ENCODE assay signal across 8 cellular contexts in the genomic region with DNA sequence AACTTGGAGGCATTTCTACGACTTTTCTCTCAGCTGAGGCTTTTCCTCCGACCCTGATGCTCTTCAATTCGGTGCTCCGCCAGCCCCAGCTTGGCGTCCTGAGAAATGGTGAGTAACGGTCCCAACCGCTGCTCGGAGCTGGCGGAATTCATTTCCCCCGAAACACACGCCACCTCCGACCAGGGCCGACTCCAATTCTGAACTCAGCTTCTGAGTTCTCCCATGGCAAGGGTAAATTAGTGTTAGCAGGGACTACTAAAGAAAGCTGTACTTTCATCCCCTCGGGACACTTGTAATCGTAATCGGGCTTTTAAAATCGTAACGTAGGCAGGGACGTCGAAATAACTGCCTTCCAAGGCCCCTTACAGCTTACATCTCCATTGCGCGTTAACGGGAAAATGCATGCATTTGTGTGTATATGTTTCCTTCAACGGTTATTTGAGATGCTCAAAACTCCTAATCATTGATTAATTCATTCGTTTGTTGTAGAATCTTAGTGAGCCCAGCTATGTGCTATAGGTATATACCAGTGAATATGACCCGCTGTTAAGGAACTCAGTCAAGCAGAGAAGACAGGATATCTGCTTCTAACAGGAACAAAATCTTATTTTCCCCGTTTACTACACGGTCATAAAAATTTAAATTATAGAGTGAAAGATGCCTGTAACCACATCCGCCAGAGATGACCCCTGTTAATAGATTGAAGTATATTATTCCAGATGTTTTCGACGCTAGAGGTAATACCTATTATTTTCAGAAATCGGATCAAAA. TPM values are rescaled to one million over a fixed set of nuclear protein-coding genes. Genes with fewer than 3 reads are reported as not detected.
A peak's percentile ranks its signal among the peaks of the same experiment; 100 is the strongest.
DNase-seq lines count a peak whose midpoint lies in the region; ATAC-seq, FAIRE-seq and TF ChIP-seq lines count a peak whose summit lies in the region.

No MANE protein-coding gene starts in this region.

- no peaks in the 10 kb centered on the region for H3K36me3 ChIP-seq in suprapubic skin

- H3K4me3 ChIP-seq in AG10803 (ENCODE audit: low read length) (peak overlapping the region; percentile 91), WI38 (ENCODE audit: low read depth, low read length) (peak overlapping the region; percentile 71), iPS-18c (ENCODE audit: insufficient read depth, low read depth, low read length) (peak overlapping the region; percentile 60), suprapubic skin (peak overlapping the region; percentile 70)

- peaks cover 39% of the 10 kb centered on the region for H3K4me1 ChIP-seq in suprapubic skin

- WGBS in suprapubic skin, result under 1% methylated on average over 30 of the region's 32 CpGs

- H3K27ac ChIP-seq in suprapubic skin, result peak overlapping the region; percentile 85

- no peak for TF ChIP-seq EP300 in suprapubic skin (IDR thresholded peaks at IDR 0.05)

- no peaks in the 10 kb centered on the region for H3K9me3 ChIP-seq in iPS-18c (ENCODE audit: control insufficient read depth, insufficient read depth, low read length)
- H3K9me3 ChIP-seq in suprapubic skin, result no peaks in the 10 kb centered on the region

- DNase-seq in AG10803 (ENCODE audit: low read depth) (no peak), suprapubic skin (ENCODE audit: low spot score in 2 of 2) (no peak), HTR-8/SVneo (ENCODE audit: insufficient read length, low spot score) (no peak)
- DNase-seq in stimulated activated CD4-positive, alpha-beta T cell treated with anti-CD3 and anti-CD28 coated beads, Interleukin-4, amount 100 ng/mL, for 4 hours, result no peak

- 0 out of 2 replicates have a peak, but pooled peaks have one; percentile 5 for TF ChIP-seq CTCF in AG10803 (conservative IDR thresholded peaks at IDR 0.05; ENCODE audit: low read length)
- no peak for TF ChIP-seq CTCF in WI38 (IDR thresholded peaks at IDR 0.05; ENCODE audit: low read depth, low read length)
- TF ChIP-seq CTCF in suprapubic skin (IDR thresholded peaks at IDR 0.05), result no peak

- H3K27me3 ChIP-seq in suprapubic skin, result no peaks in the 10 kb centered on the region

- ATAC-seq in GM18867 (IDR thresholded peaks at IDR 0.05; ENCODE audit: unreplicated experiment) (peak; percentile 19), HG03066 (IDR thresholded peaks at IDR 0.05; ENCODE audit: low read depth, unreplicated experiment) (peak; percentile 11)

- no peak for FAIRE-seq in HTR-8/SVneo (lab: Jason Lieb, UNC)

- no peak for TF ChIP-seq POLR2A in suprapubic skin (IDR thresholded peaks at IDR 0.05)

RNA-seq across cellular contexts. Expression of a gene that starts 0.5 kb away (rescaled TPM):
- 1 to 10 TPM in 3 of 4 donors, under 1 TPM in 1; 0.89 to 7.1 (median 4.4) TPM for total RNA-seq in suprapubic skin

RNA-seq across cellular contexts. Expression of a gene that starts 0.7 kb away (rescaled TPM):
- total RNA-seq in suprapubic skin, result 10 to 100 TPM; 13.5 to 22.3 (median 18.2) TPM
